1 cellular context compared by ENCODE assay signal in the genomic region with DNA sequence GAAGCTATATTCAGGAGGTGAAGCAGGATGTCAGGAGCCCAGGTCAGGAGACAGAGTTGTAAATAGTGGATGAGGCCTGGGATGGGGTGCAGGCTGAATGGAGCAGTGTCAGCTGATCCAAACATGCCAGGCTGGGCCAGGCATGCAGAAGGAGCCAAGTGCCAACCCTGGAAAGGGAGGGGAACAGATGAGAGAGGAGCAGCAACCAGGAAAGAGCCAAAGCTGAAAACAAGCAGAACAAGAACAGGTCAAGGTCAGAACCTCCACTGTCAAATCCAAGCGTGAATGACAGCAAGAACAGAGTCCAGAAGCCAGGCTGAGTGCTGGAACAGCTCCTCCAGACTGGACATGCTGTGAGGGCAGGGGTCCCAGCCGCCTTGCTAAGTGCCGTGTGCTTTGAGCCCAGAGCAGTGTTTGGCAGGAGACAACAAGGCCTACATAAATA.
TF ChIP-seq lines count a peak whose summit lies in the region.

No MANE protein-coding gene starts in this region.

TF ChIP-seq in liver, 16 proteins besides CTCF, POLR2A, EP300 and RAD21 (continued from another document):
- TF ChIP-seq, protein P1, sequence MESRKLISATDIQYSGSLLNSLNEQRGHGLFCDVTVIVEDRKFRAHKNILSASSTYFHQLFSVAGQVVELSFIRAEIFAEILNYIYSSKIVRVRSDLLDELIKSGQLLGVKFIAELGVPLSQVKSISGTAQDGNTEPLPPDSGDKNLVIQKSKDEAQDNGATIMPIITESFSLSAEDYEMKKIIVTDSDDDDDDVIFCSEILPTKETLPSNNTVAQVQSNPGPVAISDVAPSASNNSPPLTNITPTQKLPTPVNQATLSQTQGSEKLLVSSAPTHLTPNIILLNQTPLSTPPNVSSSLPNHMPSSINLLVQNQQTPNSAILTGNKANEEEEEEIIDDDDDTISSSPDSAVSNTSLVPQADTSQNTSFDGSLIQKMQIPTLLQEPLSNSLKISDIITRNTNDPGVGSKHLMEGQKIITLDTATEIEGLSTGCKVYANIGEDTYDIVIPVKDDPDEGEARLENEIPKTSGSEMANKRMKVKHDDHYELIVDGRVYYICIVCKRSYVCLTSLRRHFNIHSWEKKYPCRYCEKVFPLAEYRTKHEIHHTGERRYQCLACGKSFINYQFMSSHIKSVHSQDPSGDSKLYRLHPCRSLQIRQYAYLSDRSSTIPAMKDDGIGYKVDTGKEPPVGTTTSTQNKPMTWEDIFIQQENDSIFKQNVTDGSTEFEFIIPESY (IDR thresholded peaks at IDR 0.05): no peak
- TF ChIP-seq GABPA (IDR thresholded peaks at IDR 0.05 in 1 of 2, conservative IDR thresholded peaks at IDR 0.05 in 1 of 2): no peak
- peak; percentile 43 for TF ChIP-seq HNF4G (IDR thresholded peaks at IDR 0.05)
- TF ChIP-seq HNF4A (conservative IDR thresholded peaks at IDR 0.05): peak; percentile 70 to 84
- TF ChIP-seq TAF1 (conservative IDR thresholded peaks at IDR 0.05): no peak
- no peak for TF ChIP-seq EGR1 (IDR thresholded peaks at IDR 0.05; ENCODE audit: low read depth in 2 of 2)
- TF ChIP-seq JUND (IDR thresholded peaks at IDR 0.05): no peak
- no peak for TF ChIP-seq FOXA1 (IDR thresholded peaks at IDR 0.05)
- TF ChIP-seq NR2F2 (IDR thresholded peaks at IDR 0.05): peak; percentile 92
- TF ChIP-seq, protein P2, sequence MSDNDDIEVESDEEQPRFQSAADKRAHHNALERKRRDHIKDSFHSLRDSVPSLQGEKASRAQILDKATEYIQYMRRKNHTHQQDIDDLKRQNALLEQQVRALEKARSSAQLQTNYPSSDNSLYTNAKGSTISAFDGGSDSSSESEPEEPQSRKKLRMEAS (IDR thresholded peaks at IDR 0.05): peak; percentile 59
